26 cellular contexts compared by ENCODE assay signal in the genomic region with DNA sequence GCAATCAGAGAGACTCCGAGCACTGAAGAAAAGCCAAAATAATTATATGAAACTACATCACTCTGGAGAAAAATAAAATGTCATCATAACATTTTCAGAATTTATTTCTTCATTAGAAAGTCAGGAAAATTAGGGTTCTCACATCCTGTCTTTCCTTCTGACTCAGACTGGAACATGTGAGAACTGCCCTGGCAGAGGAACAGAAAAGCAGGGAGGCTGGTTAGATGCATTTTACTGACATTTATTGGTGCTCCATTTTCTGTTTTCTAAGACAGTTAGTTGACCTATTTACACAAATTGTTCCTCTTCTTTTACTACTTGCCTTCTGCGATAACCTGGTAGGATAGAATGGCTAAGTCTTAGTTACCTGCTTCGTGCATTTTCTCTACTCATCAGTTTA.
"Had no signal": no experiment of that assay in that cellular context is flagged by ENCODE, and none has a peak within 500 bp of the region (broad histone marks: within the 10 kb centered on the region; RNA-seq: fewer than 3 reads in every experiment).

No MANE protein-coding gene starts in this region.

- DNase-seq: activated B cell treated with CpG ODN at 0.5 μM for 24 hours; activated CD8-positive, alpha-beta memory T cell treated with anti-CD3 and anti-CD28 coated beads, Interleukin-2, amount 10 ng/mL, durations not matched to agents 7 days and 5 days; activated CD8-positive, alpha-beta T cell treated with anti-CD3 and anti-CD28 coated beads, Interleukin-2, amount 10 ng/mL, durations not matched to agents 7 days and 5 days; activated naive CD8-positive, alpha-beta T cell treated with anti-CD3 and anti-CD28 coated beads, Interleukin-2, amount 50 U/mL, for 24 hours; activated T-cell treated with anti-CD3 and anti-CD28 coated beads, Interleukin-2, amount 50 U/mL, for 48 hours; amygdala; dermis blood vessel endothelial cell; effector CD8-positive, alpha-beta T cell; erythroblast; foreskin keratinocyte; heart right ventricle; kidney glomerular epithelial cell; lower lobe of right lung; mesendoderm; mucosa of descending colon; right lobe of liver; stimulated activated CD4-positive, alpha-beta T cell treated with anti-CD3 and anti-CD28 coated beads, Interleukin-2, amount 100 ng/mL, for 48 hours; T-helper 2 cell; tibial artery; upper lobe of right lung had no signal

- H3K36me3 ChIP-seq: heart right ventricle, lower lobe of right lung, right lobe of liver, tibial artery, upper lobe of right lung had no signal

- ATAC-seq: activated CD8-positive, alpha-beta memory T cell treated with anti-CD3 and anti-CD28 coated beads, Interleukin-2, amount 10 ng/mL, durations not matched to agents 7 days and 5 days; activated CD8-positive, alpha-beta T cell treated with anti-CD3 and anti-CD28 coated beads, Interleukin-2, amount 10 ng/mL, durations not matched to agents 7 days and 5 days; activated naive CD8-positive, alpha-beta T cell treated with anti-CD3 and anti-CD28 coated beads, Interleukin-2, amount 50 U/mL, for 24 hours; foreskin keratinocyte; heart right ventricle; left lobe of liver; lower lobe of right lung; mucosa of descending colon; right lobe of liver; upper lobe of right lung had no signal

- H3K4me1 ChIP-seq: right lobe of liver had no signal

- H3K9me3 ChIP-seq: heart right ventricle, lower lobe of right lung, mucosa of descending colon, right lobe of liver, tibial artery, upper lobe of right lung had no signal

- H3K36me3 Mint-ChIP-seq: activated CD8-positive, alpha-beta memory T cell treated with anti-CD3 and anti-CD28 coated beads, Interleukin-2, amount 10 ng/mL, durations not matched to agents 7 days and 5 days; activated naive CD4-positive, alpha-beta T cell treated with anti-CD3 and anti-CD28 coated beads, Interleukin-2, amount 50 U/mL, for 24 hours had no signal

- H3K27me3 ChIP-seq: foreskin keratinocyte, heart right ventricle, right lobe of liver, tibial artery, upper lobe of right lung had no signal

- H3K4me3 Mint-ChIP-seq: activated B cell treated with CpG ODN at 0.5 μM for 24 hours; activated CD8-positive, alpha-beta memory T cell treated with anti-CD3 and anti-CD28 coated beads, Interleukin-2, amount 10 ng/mL, durations not matched to agents 7 days and 5 days; activated CD8-positive, alpha-beta T cell treated with anti-CD3 and anti-CD28 coated beads, Interleukin-2, amount 10 ng/mL, durations not matched to agents 7 days and 5 days; activated naive CD4-positive, alpha-beta T cell treated with anti-CD3 and anti-CD28 coated beads, Interleukin-2, amount 50 U/mL, for 24 hours; activated naive CD8-positive, alpha-beta T cell treated with anti-CD3 and anti-CD28 coated beads, Interleukin-2, amount 50 U/mL, for 24 hours; central memory CD8-positive, alpha-beta T cell; nephron; stimulated activated naive CD8-positive, alpha-beta T cell treated with anti-CD3 and anti-CD28 coated beads, Interleukin-15, Interleukin-2, amounts not matched to agents 100 ng/mL and 50 ng/mL, for 24 hours had no signal

- H3K9me3 Mint-ChIP-seq: activated B cell treated with CpG ODN at 0.5 μM for 24 hours; activated naive CD4-positive, alpha-beta T cell treated with anti-CD3 and anti-CD28 coated beads, Interleukin-2, amount 50 U/mL, for 24 hours; activated naive CD8-positive, alpha-beta T cell treated with anti-CD3 and anti-CD28 coated beads, Interleukin-2, amount 50 U/mL, for 24 hours; activated T-helper 2 cell treated with anti-CD3 and anti-CD28 coated beads, Interferon-gamma antibody, Interleukin-2, Interleukin-4, amounts not matched to agents 10 μg/mL and 5 μg/mL and 100 μg/mL, durations not matched to agents 14 hours and 24 hours and 36 hours; central memory CD8-positive, alpha-beta T cell; nephron; stimulated activated naive CD8-positive, alpha-beta T cell treated with anti-CD3 and anti-CD28 coated beads, Interleukin-15, Interleukin-2, amounts not matched to agents 100 ng/mL and 50 ng/mL, for 24 hours had no signal

- H3K4me3 ChIP-seq: heart right ventricle, lower lobe of right lung, mucosa of descending colon, right lobe of liver, tibial artery, upper lobe of right lung had no signal

- H3K27ac Mint-ChIP-seq: activated B cell treated with CpG ODN at 0.5 μM for 24 hours; activated CD8-positive, alpha-beta memory T cell treated with anti-CD3 and anti-CD28 coated beads, Interleukin-2, amount 10 ng/mL, durations not matched to agents 7 days and 5 days; activated CD8-positive, alpha-beta T cell treated with anti-CD3 and anti-CD28 coated beads, Interleukin-2, amount 10 ng/mL, durations not matched to agents 7 days and 5 days; activated naive CD8-positive, alpha-beta T cell treated with anti-CD3 and anti-CD28 coated beads, Interleukin-2, amount 50 U/mL, for 24 hours; activated T-helper 2 cell treated with anti-CD3 and anti-CD28 coated beads, Interferon-gamma antibody, Interleukin-2, Interleukin-4, amounts not matched to agents 10 μg/mL and 5 μg/mL and 100 μg/mL, durations not matched to agents 14 hours and 24 hours and 36 hours; nephron; stimulated activated naive CD8-positive, alpha-beta T cell treated with anti-CD3 and anti-CD28 coated beads, Interleukin-15, Interleukin-2, amounts not matched to agents 100 ng/mL and 50 ng/mL, for 24 hours had no signal

- H3K27me3 Mint-ChIP-seq: activated B cell treated with CpG ODN at 0.5 μM for 24 hours; activated CD8-positive, alpha-beta memory T cell treated with anti-CD3 and anti-CD28 coated beads, Interleukin-2, amount 10 ng/mL, durations not matched to agents 7 days and 5 days; activated naive CD4-positive, alpha-beta T cell treated with anti-CD3 and anti-CD28 coated beads, Interleukin-2, amount 50 U/mL, for 24 hours; activated naive CD8-positive, alpha-beta T cell treated with anti-CD3 and anti-CD28 coated beads, Interleukin-2, amount 50 U/mL, for 24 hours; central memory CD8-positive, alpha-beta T cell; stimulated activated naive CD8-positive, alpha-beta T cell treated with anti-CD3 and anti-CD28 coated beads, Interleukin-15, Interleukin-2, amounts not matched to agents 100 ng/mL and 50 ng/mL, for 24 hours had no signal

- H3K27ac ChIP-seq: foreskin keratinocyte, heart right ventricle, lower lobe of right lung, right lobe of liver, upper lobe of right lung had no signal
